ENCODE assay signal across 37 cellular contexts in the genomic region with DNA sequence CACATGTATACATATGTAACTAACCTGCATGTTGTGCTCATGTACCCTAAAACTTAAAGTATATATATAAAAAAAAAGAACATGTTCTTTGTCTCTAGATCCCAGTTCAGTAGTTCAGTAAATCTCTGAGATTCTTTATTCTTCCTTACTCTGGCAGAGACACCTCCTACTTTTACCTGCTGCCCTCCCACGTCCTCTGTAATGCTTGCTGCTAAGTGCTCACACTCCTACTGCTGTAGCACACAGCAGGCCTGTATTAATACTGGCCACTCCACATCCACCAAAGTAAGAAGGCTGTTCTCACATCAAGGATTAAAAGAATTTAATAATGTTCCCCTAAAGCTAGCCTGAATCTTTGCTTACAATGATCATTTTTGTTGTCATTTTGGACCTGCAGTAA.
"Had no signal": no experiment of that assay in that cellular context is flagged by ENCODE, and none has a peak within 500 bp of the region (broad histone marks: within the 10 kb centered on the region; RNA-seq: fewer than 3 reads in every experiment).

No MANE protein-coding gene starts in this region.

- H3K9me3 Mint-ChIP-seq: activated naive CD4-positive, alpha-beta T cell treated with anti-CD3 and anti-CD28 coated beads, Interleukin-2, amount 50 U/mL, for 24 hours; activated T-helper 1 cell treated with anti-CD3 and anti-CD28 coated beads, Interleukin-12 subunit alpha, Interleukin-12 subunit beta, Interleukin-2, Interleukin-4 antibody, amounts not matched to agents 30 ng/mL and 10 ng/mL and 1 ng/mL, durations not matched to agents 14 hours and 24 hours and 36 hours; activated T-helper 17 cell treated with anti-CD3 and anti-CD28 coated beads, Interleukin-2, amount 50 U/mL, for 72 hours; brain had no signal

- H3K36me3 ChIP-seq: adrenal gland, ascending aorta, brain microvascular endothelial cell, breast epithelium, cardiac muscle cell had no signal

- DNase-seq: activated effector memory CD4-positive, alpha-beta T cell treated with anti-CD3 and anti-CD28 coated beads, Interleukin-2, amount 50 U/mL, for 16 hours; activated effector memory CD4-positive, alpha-beta T cell treated with Interleukin-2 at 50 U/mL for 16 hours; activated gamma-delta T cell; activated gamma-delta T cell treated with Interleukin-2 at 50 U/mL for 16 hours; activated naive CD4-positive, alpha-beta T cell; activated naive CD4-positive, alpha-beta T cell treated with anti-CD3 and anti-CD28 coated beads for 36 hours; activated naive CD4-positive, alpha-beta T cell treated with anti-CD3 and anti-CD28 coated beads, Interleukin-2, amount 10 ng/mL, durations not matched to agents 7 days and 5 days; activated naive CD4-positive, alpha-beta T cell treated with anti-CD3 and anti-CD28 coated beads, Interleukin-2, amount 50 U/mL, for 16 hours; activated naive CD4-positive, alpha-beta T cell treated with Interleukin-2 at 50 U/mL for 16 hours; activated naive CD8-positive, alpha-beta T cell treated with anti-CD3 and anti-CD28 coated beads for 36 hours; activated naive CD8-positive, alpha-beta T cell treated with anti-CD3 and anti-CD28 coated beads, Interleukin-2, amount 10 ng/mL, durations not matched to agents 7 days and 5 days; activated naive CD8-positive, alpha-beta T cell treated with anti-CD3 and anti-CD28 coated beads, Interleukin-2, amount 50 U/mL, for 24 hours; activated T-cell treated with anti-CD3 and anti-CD28 coated beads, Interleukin-2, amount 50 U/mL, for 1 hour; activated T-cell treated with anti-CD3 and anti-CD28 coated beads, Interleukin-2, amount 50 U/mL, for 24 hours; activated T-cell treated with anti-CD3 and anti-CD28 coated beads, Interleukin-2, amount 50 U/mL, for 4 hours; activated T-cell treated with anti-CD3 and anti-CD28 coated beads, Interleukin-2, amount 50 U/mL, for 48 hours; activated T-cell treated with anti-CD3 and anti-CD28 coated beads, Interleukin-2, amount 50 U/mL, for 72 hours; adrenal gland; amniotic stem cell; amygdala; anterior cingulate cortex; aorta; body of pancreas; brain microvascular endothelial cell; central memory CD4-positive, alpha-beta T cell; cerebellar nuclear complex had no signal

- H3K27ac ChIP-seq: adrenal gland, ascending aorta, body of pancreas, brain microvascular endothelial cell, breast epithelium, cardiac muscle cell had no signal

- H3K27me3 ChIP-seq: adrenal gland, ascending aorta, body of pancreas, brain microvascular endothelial cell, breast epithelium, cardiac muscle cell had no signal

- H3K27ac Mint-ChIP-seq: activated naive CD4-positive, alpha-beta T cell treated with anti-CD3 and anti-CD28 coated beads for 36 hours; activated naive CD4-positive, alpha-beta T cell treated with anti-CD3 and anti-CD28 coated beads, Interleukin-2, amount 10 ng/mL, durations not matched to agents 7 days and 5 days; activated naive CD4-positive, alpha-beta T cell treated with anti-CD3 and anti-CD28 coated beads, Interleukin-2, amount 50 U/mL, for 24 hours; activated naive CD4-positive, alpha-beta T cell treated with anti-CD3 and anti-CD28 coated beads, Interleukin-2, amount 50 U/mL, for 72 hours; activated naive CD8-positive, alpha-beta T cell; activated naive CD8-positive, alpha-beta T cell treated with anti-CD3 and anti-CD28 coated beads for 36 hours; activated naive CD8-positive, alpha-beta T cell treated with anti-CD3 and anti-CD28 coated beads, Interleukin-2, amount 10 ng/mL, durations not matched to agents 7 days and 5 days; activated naive CD8-positive, alpha-beta T cell treated with anti-CD3 and anti-CD28 coated beads, Interleukin-2, amount 50 U/mL, for 24 hours; activated T-cell treated with anti-CD3 and anti-CD28 coated beads, Interleukin-2, amount 50 U/mL, for 24 hours; activated T-cell treated with anti-CD3 and anti-CD28 coated beads, Interleukin-2, amount 50 U/mL, for 72 hours; activated T-helper 1 cell treated with anti-CD3 and anti-CD28 coated beads, Interleukin-12 subunit alpha, Interleukin-12 subunit beta, Interleukin-2, Interleukin-4 antibody, amounts not matched to agents 30 ng/mL and 10 ng/mL and 1 ng/mL, durations not matched to agents 14 hours and 24 hours and 36 hours; activated T-helper 17 cell treated with anti-CD3 and anti-CD28 coated beads, Interleukin-2, amount 50 U/mL, for 72 hours; activated T-helper 2 cell treated with anti-CD3 and anti-CD28 coated beads, Interferon-gamma antibody, Interleukin-2, Interleukin-4, amounts not matched to agents 10 μg/mL and 5 μg/mL and 100 μg/mL, durations not matched to agents 14 hours and 24 hours and 36 hours; brain had no signal

- ATAC-seq: activated naive CD4-positive, alpha-beta T cell treated with anti-CD3 and anti-CD28 coated beads, Interleukin-2, amount 50 U/mL, for 72 hours; activated naive CD8-positive, alpha-beta T cell treated with anti-CD3 and anti-CD28 coated beads, Interleukin-2, amount 50 U/mL, for 24 hours; activated T-cell treated with anti-CD3 and anti-CD28 coated beads, Interleukin-2, amount 50 U/mL, for 4 hours; activated T-cell treated with anti-CD3 and anti-CD28 coated beads, Interleukin-2, amount 50 U/mL, for 72 hours; activated T-helper 17 cell treated with anti-CD3 and anti-CD28 coated beads, Interleukin-2, amount 50 U/mL, for 72 hours; body of pancreas had no signal

- H3K36me3 Mint-ChIP-seq: activated naive CD4-positive, alpha-beta T cell treated with anti-CD3 and anti-CD28 coated beads, Interleukin-2, amount 10 ng/mL, durations not matched to agents 7 days and 5 days; activated naive CD4-positive, alpha-beta T cell treated with anti-CD3 and anti-CD28 coated beads, Interleukin-2, amount 50 U/mL, for 24 hours; activated naive CD4-positive, alpha-beta T cell treated with anti-CD3 and anti-CD28 coated beads, Interleukin-2, amount 50 U/mL, for 72 hours; activated naive CD8-positive, alpha-beta T cell; activated naive CD8-positive, alpha-beta T cell treated with anti-CD3 and anti-CD28 coated beads for 36 hours; activated naive CD8-positive, alpha-beta T cell treated with anti-CD3 and anti-CD28 coated beads, Interleukin-2, amount 10 ng/mL, durations not matched to agents 7 days and 5 days; brain had no signal

- H3K9me3 ChIP-seq: adrenal gland, ascending aorta, body of pancreas, breast epithelium had no signal

- H3K4me1 Mint-ChIP-seq: activated naive CD4-positive, alpha-beta T cell treated with anti-CD3 and anti-CD28 coated beads, Interleukin-2, amount 10 ng/mL, durations not matched to agents 7 days and 5 days; activated naive CD4-positive, alpha-beta T cell treated with anti-CD3 and anti-CD28 coated beads, Interleukin-2, amount 50 U/mL, for 24 hours; activated naive CD8-positive, alpha-beta T cell treated with anti-CD3 and anti-CD28 coated beads for 36 hours; activated naive CD8-positive, alpha-beta T cell treated with anti-CD3 and anti-CD28 coated beads, Interleukin-2, amount 10 ng/mL, durations not matched to agents 7 days and 5 days; activated naive CD8-positive, alpha-beta T cell treated with anti-CD3 and anti-CD28 coated beads, Interleukin-2, amount 50 U/mL, for 24 hours; activated T-helper 17 cell treated with anti-CD3 and anti-CD28 coated beads, Interleukin-2, amount 50 U/mL, for 72 hours; brain; central memory CD8-positive, alpha-beta T cell had no signal

- H3K27me3 Mint-ChIP-seq: activated naive CD4-positive, alpha-beta T cell treated with anti-CD3 and anti-CD28 coated beads, Interleukin-2, amount 10 ng/mL, durations not matched to agents 7 days and 5 days; activated naive CD4-positive, alpha-beta T cell treated with anti-CD3 and anti-CD28 coated beads, Interleukin-2, amount 50 U/mL, for 24 hours; activated naive CD8-positive, alpha-beta T cell; activated naive CD8-positive, alpha-beta T cell treated with anti-CD3 and anti-CD28 coated beads for 36 hours; activated naive CD8-positive, alpha-beta T cell treated with anti-CD3 and anti-CD28 coated beads, Interleukin-2, amount 10 ng/mL, durations not matched to agents 7 days and 5 days; activated naive CD8-positive, alpha-beta T cell treated with anti-CD3 and anti-CD28 coated beads, Interleukin-2, amount 50 U/mL, for 24 hours; activated T-cell treated with anti-CD3 and anti-CD28 coated beads, Interleukin-2, amount 50 U/mL, for 24 hours; activated T-helper 17 cell treated with anti-CD3 and anti-CD28 coated beads, Interleukin-2, amount 50 U/mL, for 72 hours; brain; central memory CD8-positive, alpha-beta T cell had no signal

- H3K4me3 ChIP-seq: adrenal gland, ascending aorta, body of pancreas, breast epithelium, cardiac muscle cell had no signal

- H3K4me3 Mint-ChIP-seq: activated naive CD4-positive, alpha-beta T cell treated with anti-CD3 and anti-CD28 coated beads for 36 hours; activated naive CD4-positive, alpha-beta T cell treated with anti-CD3 and anti-CD28 coated beads, Interleukin-2, amount 10 ng/mL, durations not matched to agents 7 days and 5 days; activated naive CD4-positive, alpha-beta T cell treated with anti-CD3 and anti-CD28 coated beads, Interleukin-2, amount 50 U/mL, for 24 hours; activated naive CD8-positive, alpha-beta T cell; activated naive CD8-positive, alpha-beta T cell treated with anti-CD3 and anti-CD28 coated beads for 36 hours; activated naive CD8-positive, alpha-beta T cell treated with anti-CD3 and anti-CD28 coated beads, Interleukin-2, amount 10 ng/mL, durations not matched to agents 7 days and 5 days; activated naive CD8-positive, alpha-beta T cell treated with anti-CD3 and anti-CD28 coated beads, Interleukin-2, amount 50 U/mL, for 24 hours; activated T-cell treated with anti-CD3 and anti-CD28 coated beads, Interleukin-2, amount 50 U/mL, for 24 hours; activated T-cell treated with anti-CD3 and anti-CD28 coated beads, Interleukin-2, amount 50 U/mL, for 4 hours; activated T-cell treated with anti-CD3 and anti-CD28 coated beads, Interleukin-2, amount 50 U/mL, for 72 hours; activated T-helper 1 cell treated with anti-CD3 and anti-CD28 coated beads, Interleukin-12 subunit alpha, Interleukin-12 subunit beta, Interleukin-2, Interleukin-4 antibody, amounts not matched to agents 30 ng/mL and 10 ng/mL and 1 ng/mL, durations not matched to agents 14 hours and 24 hours and 36 hours; activated T-helper 17 cell treated with anti-CD3 and anti-CD28 coated beads, Interleukin-2, amount 50 U/mL, for 72 hours; brain; central memory CD8-positive, alpha-beta T cell had no signal
